In genomic region chr14:76644875-76645518, GRCh38 we compare ENCODE assay signal across 8 cellular contexts.
DNase-seq lines count a peak whose midpoint lies in the region; ATAC-seq, FAIRE-seq and TF ChIP-seq lines count a peak whose summit lies in the region.

No MANE protein-coding gene starts in this region.

- POLR2A ChIA-PET in A549 (lab: Yijun Ruan, JAX): no interaction called here

- H3K4me3 ChIP-seq in A549 (no peak overlapping the region), astrocyte of the cerebellum (ENCODE audit: low read depth, low read length) (no peak overlapping the region)

- no peaks in the 10 kb centered on the region for H3K9me3 ChIP-seq in A549

- TF ChIP-seq CTCF in A549 (IDR thresholded peaks at IDR 0.05) (peak; percentile 75), astrocyte of the cerebellum (IDR thresholded peaks at IDR 0.05; ENCODE audit: low read depth, low read length, missing control alignments) (peak; percentile 60)

- peak; percentile 85 to 86 for TF ChIP-seq RAD21 in A549 (conservative IDR thresholded peaks at IDR 0.05 in 1 of 2, IDR thresholded peaks at IDR 0.05 in 1 of 2)

- no peak overlapping the region for H3K27ac ChIP-seq in A549

- H3K4me2 ChIP-seq in A549: no peak overlapping the region

- FAIRE-seq in A549 (lab: Jason Lieb, UNC): no peak

- CTCF ChIA-PET in A549 (lab: Yijun Ruan, JAX): interaction anchor here (0.6 to 5.9 kb wide), 24 partner anchors 9 to 989 kb away, joined by 3 to 66 read pairs (median 4); no protein-coding TSS in a partner anchor

- no peak for TF ChIP-seq EP300 in A549 (IDR thresholded peaks at IDR 0.05)

- ATAC-seq in A549 (peak; percentile 81 to 88; a peak in 5 of 6 replicates), left lobe of liver (peak; percentile 68), HG02885 (IDR thresholded peaks at IDR 0.05; ENCODE audit: poor library complexity, unreplicated experiment) (no peak), GM18873 (IDR thresholded peaks at IDR 0.05; ENCODE audit: low FRiP score, unreplicated experiment) (no peak), GM18861 (IDR thresholded peaks at IDR 0.05; ENCODE audit: unreplicated experiment) (no peak)

- no peak for TF ChIP-seq POLR2A in A549 (IDR thresholded peaks at IDR 0.05; ENCODE audit: low read length)

- 1% methylated on average over 12 of the region's 12 CpGs for WGBS in A549 (ENCODE audit: missing lambda C conversion rate)

- no peaks in the 10 kb centered on the region for H3K4me1 ChIP-seq in A549

- DNase-seq in A549 (ENCODE audit: low read depth in 1 of 2, low spot score in 1 of 2) (peak; percentile 39 to 58), ELF-1 (ENCODE audit: low read depth, low spot score) (peak; percentile 75), NCI-H1694 (lab: John Stamatoyannopoulos, UW) (peak; percentile 83), astrocyte of the cerebellum (ENCODE audit: low read depth) (peak; percentile 4), left lobe of liver (ENCODE audit: low spot score) (no peak)

- in situ Hi-C loops in astrocyte of the cerebellum (cut with HindIII; ENCODE audit: low sequenced_read_pairs): no loop called here

TF ChIP-seq in A549, 52 proteins besides CTCF, POLR2A, EP300 and RAD21:
- TF ChIP-seq ZC3H11A (IDR thresholded peaks at IDR 0.05) (no peak), SMC3 (IDR thresholded peaks at IDR 0.05) (peak; percentile 64)

Comparison
In these comparisons a context has a peak if more than half of its experiments do, and no peak if none do; other contexts are left out.
1. ATAC-seq: peak in A549 (2 of 2) and left lobe of liver (single experiment); none in HG02885 (single experiment), GM18873 (single experiment) and GM18861 (single experiment).